9 cellular contexts compared by ENCODE assay signal in the genomic region with DNA sequence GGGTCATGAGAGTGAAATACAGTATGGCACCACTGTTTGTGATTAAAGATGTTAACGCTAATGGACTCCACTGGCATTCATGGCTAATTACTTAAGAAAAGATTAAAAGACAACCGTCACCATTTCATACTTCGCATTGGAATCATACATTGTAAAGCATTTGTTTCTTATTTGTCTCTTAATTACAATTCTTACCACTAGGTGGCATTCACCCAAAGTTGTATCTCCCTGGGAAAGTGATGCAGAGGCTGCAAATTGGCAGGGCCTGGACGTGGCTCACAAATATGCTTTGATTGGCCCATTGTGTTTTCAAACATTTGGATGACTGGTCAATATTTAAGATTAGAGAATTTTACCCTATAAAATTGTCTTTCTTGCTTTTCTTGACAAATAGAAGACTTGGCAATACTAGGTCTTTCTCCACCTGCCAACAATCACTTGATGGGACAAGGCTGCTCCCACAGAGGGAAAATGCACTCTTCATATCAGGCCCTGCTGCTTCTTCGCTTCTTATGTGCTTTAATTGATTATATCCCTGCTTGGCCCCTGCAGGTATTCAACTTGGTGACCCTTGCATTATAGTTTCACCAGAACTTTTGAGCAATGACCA.
A peak's percentile ranks its signal among the peaks of the same experiment; 100 is the strongest.
DNase-seq lines count a peak whose midpoint lies in the region; ATAC-seq and TF ChIP-seq lines count a peak whose summit lies in the region.
"Had no signal": no experiment of that assay in that cellular context is flagged by ENCODE, and none has a peak within 500 bp of the region (broad histone marks: within the 10 kb centered on the region; RNA-seq: fewer than 3 reads in every experiment).

No MANE protein-coding gene starts in this region.

- no peaks in the 10 kb centered on the region for H3K4me1 Mint-ChIP-seq in Caco-2 (ENCODE audit: low read depth, unreplicated experiment)

- peaks cover 2% of the 10 kb centered on the region for H3K27me3 Mint-ChIP-seq in Caco-2 (ENCODE audit: insufficient read depth, unreplicated experiment)

- ATAC-seq in GM18909 (IDR thresholded peaks at IDR 0.05; ENCODE audit: poor library complexity, unreplicated experiment) (peak; percentile 70), lung (ENCODE audit: insufficient read depth, low FRiP score) (peak; percentile 76)

- H3K4me3 ChIP-seq in Caco-2 (ENCODE audit: low read depth, low read length) (no peak overlapping the region), lung (no peak overlapping the region)

- H3K27ac Mint-ChIP-seq in Caco-2 (ENCODE audit: unreplicated experiment) = no peak overlapping the region
- H3K27ac Mint-ChIP-seq: T-helper 1 cell treated with Interleukin-12 subunit alpha and Interleukin-12 subunit beta and Interleukin-4 antibody, amounts not matched to agents 30 μg/mL and 1 μg/mL, for 36 hours had no signal

- no peaks in the 10 kb centered on the region for H3K9me3 Mint-ChIP-seq in Caco-2 (ENCODE audit: unreplicated experiment)
- H3K9me3 Mint-ChIP-seq: T-helper 1 cell treated with Interleukin-12 subunit alpha and Interleukin-12 subunit beta and Interleukin-4 antibody, amounts not matched to agents 30 μg/mL and 1 μg/mL, for 36 hours had no signal

- WGBS in lung, 2 donors = 35 to 40% methylated on average over 5 of the region's 5 CpGs

- peak; percentile 53 to 68 for TF ChIP-seq CTCF in Caco-2 (IDR thresholded peaks at IDR 0.05; ENCODE audit: insufficient read depth in 1 of 2, low read depth in 1 of 2, low read length in 1 of 2, severe bottlenecking in 1 of 2, unreplicated experiment in 1 of 2)
- TF ChIP-seq CTCF in lung (IDR thresholded peaks at IDR 0.05; ENCODE audit: control extremely low read depth, extremely low read depth) = peak; percentile 13

- no peaks in the 10 kb centered on the region for H3K9me3 ChIP-seq in Caco-2
- no peaks in the 10 kb centered on the region for H3K9me3 ChIP-seq in lung (ENCODE audit: control insufficient read depth in 2 of 2, insufficient read depth in 1 of 2, low read length in 1 of 2)

- no peaks in the 10 kb centered on the region for H3K27me3 ChIP-seq in Caco-2 (replicated peaks; ENCODE audit: control insufficient read depth, insufficient read depth, low read length)
- H3K27me3 ChIP-seq in lung (ENCODE audit: control insufficient read depth, insufficient read depth) = no peaks in the 10 kb centered on the region

- H3K4me1 ChIP-seq in Caco-2 (no peaks in the 10 kb centered on the region), lung (ENCODE audit: control insufficient read depth in 2 of 2, insufficient read depth in 2 of 2, low read length in 2 of 2) (no peaks in the 10 kb centered on the region)

- POLR2A ChIA-PET in Caco-2 (lab: Charles Lee) = no interaction called here

- BruUV-seq in Caco-2 (replicated peaks; lab: Mats Ljungman, UMichigan) = no TSS peak

- H3K36me3 ChIP-seq in Caco-2 (ENCODE audit: control insufficient read depth, insufficient read depth, low read length) (no peaks in the 10 kb centered on the region), lung (ENCODE audit: control insufficient read depth in 2 of 2, insufficient read depth in 2 of 2, low read length in 2 of 2) (no peaks in the 10 kb centered on the region)

- H3K27ac ChIP-seq in lung (ENCODE audit: low read depth in 1 of 2, low read length in 1 of 2) = no peak overlapping the region

- H3K36me3 Mint-ChIP-seq in Caco-2 (ENCODE audit: insufficient read depth, unreplicated experiment) = no peaks in the 10 kb centered on the region

- no peak overlapping the region for H3K4me3 Mint-ChIP-seq in Caco-2 (ENCODE audit: unreplicated experiment)
- H3K4me3 Mint-ChIP-seq: T-helper 1 cell treated with Interleukin-12 subunit alpha and Interleukin-12 subunit beta and Interleukin-4 antibody, amounts not matched to agents 30 μg/mL and 1 μg/mL, for 36 hours had no signal

- DNase-seq in Caco-2 (peak in 1 of 2 experiments; percentile 6), Kasumi-1 (lab: John Stamatoyannopoulos, UW) (peak; percentile 88 to 91), RKO (ENCODE audit: low spot score) (peak; percentile 75), dedifferentiated amniotic fluid mesenchymal stem cell (ENCODE audit: extremely low spot score) (peak; percentile 74), lung (ENCODE audit: low spot score) (no peak), T1000 (lab: John Stamatoyannopoulos, UW) (no peak), HuH-7.5 (ENCODE audit: low spot score) (no peak)

- CTCF ChIA-PET in Caco-2 (lab: Charles Lee) = no interaction called here

- intact Hi-C loops in Caco-2 (cut with micrococcal nuclease; ENCODE audit: unreplicated experiment) = loop anchor here (5.0 kb wide), 1 partner anchor 231 kb away; no protein-coding TSS in a partner anchor

Comparison
In these comparisons a context has a peak if more than half of its experiments do, and no peak if none do; other contexts are left out.
1. DNase-seq: peak in Kasumi-1 (2 of 2), RKO (single experiment) and dedifferentiated amniotic fluid mesenchymal stem cell (single experiment); none in lung (single experiment), T1000 (single experiment) and HuH-7.5 (single experiment).